Comparison of ENCODE assay signal across 23 cellular contexts in genomic region chr17:6065351-6065750, GRCh38. TPM values are rescaled to one million over a fixed set of nuclear protein-coding genes. Genes with fewer than 3 reads are reported as not detected.
"Had no signal": no experiment of that assay in that cellular context is flagged by ENCODE, and none has a peak within 500 bp of the region (broad histone marks: within the 10 kb centered on the region; RNA-seq: fewer than 3 reads in every experiment).

No MANE protein-coding gene starts in this region.

- H2AFZ ChIP-seq: hepatocyte had no signal

- DNase-seq: dermis blood vessel endothelial cell; effector CD4-positive, alpha-beta T cell; effector memory CD4-positive, alpha-beta T cell; foreskin keratinocyte; heart left ventricle; hypothalamus; immature natural killer cell; islet precursor cell; left cardiac atrium; left lung; left ventricle myocardium superior; lower lobe of right lung; mesenchymal stem cell; mucosa of descending colon had no signal

- H3K4me3 Mint-ChIP-seq: immature natural killer cell, mesothelial cell of epicardium had no signal

- H3K36me3 Mint-ChIP-seq: immature natural killer cell, mesothelial cell of epicardium had no signal

- H3K4me2 ChIP-seq: hepatocyte had no signal

- H3K9me3 ChIP-seq: esophagus muscularis mucosa, gastroesophageal sphincter, heart left ventricle, left lung, lower lobe of right lung, mucosa of descending colon had no signal

- H3K79me2 ChIP-seq: hepatocyte had no signal

- H3K4me1 ChIP-seq: foreskin keratinocyte, left lung, lower lobe of right lung had no signal

- H3K36me3 ChIP-seq: esophagus muscularis mucosa, gastroesophageal sphincter, heart left ventricle, left lung, lower lobe of right lung had no signal

- H3K9me3 Mint-ChIP-seq: immature natural killer cell, mesothelial cell of epicardium had no signal

- FAIRE-seq: colon, endothelial cell of umbilical vein, frontal cortex had no signal

- H3K27ac ChIP-seq: coronary artery, dorsolateral prefrontal cortex, esophagus muscularis mucosa, foreskin keratinocyte, gastroesophageal sphincter, heart left ventricle, hepatocyte, left lung, lower lobe of right lung had no signal

- H3K27ac Mint-ChIP-seq: immature natural killer cell, mesothelial cell of epicardium had no signal

- H3K4me3 ChIP-seq: coronary artery, dorsolateral prefrontal cortex, esophagus muscularis mucosa, gastroesophageal sphincter, heart left ventricle, hepatocyte, left lung, lower lobe of right lung, mucosa of descending colon had no signal

RNA-seq across cellular contexts. Expression of gene WSCD1, which starts 4.8 kb away (rescaled TPM):
- total RNA-seq: foreskin keratinocyte had no signal
- polyA plus RNA-seq: foreskin keratinocyte had no signal
